Comparison of ENCODE assay signal across 9 cellular contexts in genomic region chr7:2760098-2760889, GRCh38.
DNase-seq lines count a peak whose midpoint lies in the region; ATAC-seq and TF ChIP-seq lines count a peak whose summit lies in the region.
"Had no signal": no experiment of that assay in that cellular context is flagged by ENCODE, and none has a peak within 500 bp of the region (broad histone marks: within the 10 kb centered on the region; RNA-seq: fewer than 3 reads in every experiment).

No MANE protein-coding gene starts in this region.

- CTCF ChIA-PET in naive thymus-derived CD4-positive, alpha-beta T cell (lab: Charles Lee), result no interaction called here

- in situ Hi-C loops in SK-MEL-5 (cut with HindIII; ENCODE audit: low pct_unique_long_range_greater_than_20kb, low sequenced_read_pairs), result no loop called here

- H3K36me3 ChIP-seq in esophagus squamous epithelium, result no peaks in the 10 kb centered on the region
- no peaks in the 10 kb centered on the region for H3K36me3 ChIP-seq in naive thymus-derived CD4-positive, alpha-beta T cell (ENCODE audit: control insufficient read depth in 2 of 3, insufficient read depth in 3 of 3, low read length in 3 of 3)

- peaks cover 8 to 45% (median 20%) of the 10 kb centered on the region in 7 donors for H3K4me1 Mint-ChIP-seq in naive thymus-derived CD4-positive, alpha-beta T cell

- DNase-seq in DMS 273 (lab: John Stamatoyannopoulos, UW; ENCODE audit: unreplicated experiment), result peak; percentile 76
- DNase-seq in SK-MEL-5 (ENCODE audit: low read depth, low spot score), result peak; percentile 58
- DNase-seq in esophagus squamous epithelium (lab: John Stamatoyannopoulos, UW), result no peak
- no peak for DNase-seq in naive thymus-derived CD4-positive, alpha-beta T cell
- no peak for DNase-seq in ureter (ENCODE audit: low spot score)
- no peak for DNase-seq in NCI-H1105 (lab: John Stamatoyannopoulos, UW)

- peaks cover 23 to 73% (median 59%) of the 10 kb centered on the region in 3 donors for H3K4me1 ChIP-seq in esophagus squamous epithelium
- H3K4me1 ChIP-seq in naive thymus-derived CD4-positive, alpha-beta T cell (ENCODE audit: control insufficient read depth in 2 of 2, insufficient read depth in 2 of 2, low read length in 2 of 2), result peaks cover 0 to 29% of the 10 kb centered on the region in 2 donors

- 26 to 50% methylated on average over 14 to 16 of the region's 22 CpGs for WGBS in esophagus squamous epithelium, 2 donors

- H3K9me3 Mint-ChIP-seq in naive thymus-derived CD4-positive, alpha-beta T cell, result peaks cover 0 to 13% (median 0%) of the 10 kb centered on the region in 11 donors
- H3K9me3 Mint-ChIP-seq: T-cell had no signal

- ATAC-seq in naive thymus-derived CD4-positive, alpha-beta T cell, result peak; percentile 62
- no peak for ATAC-seq in HG03521 (IDR thresholded peaks at IDR 0.05; ENCODE audit: unreplicated experiment)

- peak overlapping the region in 1 of 10 donors; percentile 35 for H3K4me3 Mint-ChIP-seq in naive thymus-derived CD4-positive, alpha-beta T cell
- H3K4me3 Mint-ChIP-seq: T-cell had no signal

- peak in 2 of 6 experiments; percentile 20 to 32 for TF ChIP-seq CTCF in esophagus squamous epithelium (IDR thresholded peaks at IDR 0.05)

- H3K4me3 ChIP-seq in esophagus squamous epithelium, result peak overlapping the region in 1 of 4 donors; percentile 12
- no peak overlapping the region for H3K4me3 ChIP-seq in naive thymus-derived CD4-positive, alpha-beta T cell (ENCODE audit: low read length)

- peak; percentile 26; the same call in 1 of the 2 replicates for TF ChIP-seq RAD21 in Ishikawa (IDR thresholded peaks at IDR 0.05; ENCODE audit: low read depth)

- no peaks in the 10 kb centered on the region for H3K27me3 ChIP-seq in esophagus squamous epithelium
- H3K27me3 ChIP-seq in naive thymus-derived CD4-positive, alpha-beta T cell (ENCODE audit: control insufficient read depth in 2 of 2, insufficient read depth in 2 of 2, low read length in 2 of 2), result no peaks in the 10 kb centered on the region

- peak in 1 of 4 donors; percentile 4 for TF ChIP-seq POLR2A in esophagus squamous epithelium (IDR thresholded peaks at IDR 0.05)

- H3K27me3 Mint-ChIP-seq in naive thymus-derived CD4-positive, alpha-beta T cell, result no peaks in the 10 kb centered on the region
- H3K27me3 Mint-ChIP-seq: T-cell had no signal

- no peaks in the 10 kb centered on the region for H3K9me3 ChIP-seq in esophagus squamous epithelium
- H3K9me3 ChIP-seq in naive thymus-derived CD4-positive, alpha-beta T cell (ENCODE audit: control insufficient read depth in 2 of 3, low read length in 3 of 3), result no peaks in the 10 kb centered on the region

- H3K27ac ChIP-seq in esophagus squamous epithelium, result peak overlapping the region; percentile 0 to 88 (median 84)
- no peak overlapping the region for H3K27ac ChIP-seq in naive thymus-derived CD4-positive, alpha-beta T cell (ENCODE audit: low read depth, low read length)

- peak overlapping the region in 3 of 9 donors; percentile 15 to 67 (median 44) for H3K27ac Mint-ChIP-seq in naive thymus-derived CD4-positive, alpha-beta T cell

- intact Hi-C loops in esophagus squamous epithelium (cut with DNase I), result no loop called here
- intact Hi-C loops in naive thymus-derived CD4-positive, alpha-beta T cell (cut with micrococcal nuclease), result no loop called here

- TF ChIP-seq EP300 in Ishikawa (IDR thresholded peaks at IDR 0.05; ENCODE audit: borderline replicate concordance), result no peak

- POLR2A ChIA-PET in naive thymus-derived CD4-positive, alpha-beta T cell (lab: Charles Lee), result interaction anchor here (0.6 kb wide), 1 partner anchor 81 kb away, joined by 3 read pairs; no protein-coding TSS in a partner anchor

- H3K36me3 Mint-ChIP-seq in naive thymus-derived CD4-positive, alpha-beta T cell, result peaks cover 7 to 56% (median 34%) of the 10 kb centered on the region in 5 donors

TF ChIP-seq in Ishikawa, 13 proteins besides CTCF, POLR2A, EP300 and RAD21:
- TF ChIP-seq, protein P1, sequence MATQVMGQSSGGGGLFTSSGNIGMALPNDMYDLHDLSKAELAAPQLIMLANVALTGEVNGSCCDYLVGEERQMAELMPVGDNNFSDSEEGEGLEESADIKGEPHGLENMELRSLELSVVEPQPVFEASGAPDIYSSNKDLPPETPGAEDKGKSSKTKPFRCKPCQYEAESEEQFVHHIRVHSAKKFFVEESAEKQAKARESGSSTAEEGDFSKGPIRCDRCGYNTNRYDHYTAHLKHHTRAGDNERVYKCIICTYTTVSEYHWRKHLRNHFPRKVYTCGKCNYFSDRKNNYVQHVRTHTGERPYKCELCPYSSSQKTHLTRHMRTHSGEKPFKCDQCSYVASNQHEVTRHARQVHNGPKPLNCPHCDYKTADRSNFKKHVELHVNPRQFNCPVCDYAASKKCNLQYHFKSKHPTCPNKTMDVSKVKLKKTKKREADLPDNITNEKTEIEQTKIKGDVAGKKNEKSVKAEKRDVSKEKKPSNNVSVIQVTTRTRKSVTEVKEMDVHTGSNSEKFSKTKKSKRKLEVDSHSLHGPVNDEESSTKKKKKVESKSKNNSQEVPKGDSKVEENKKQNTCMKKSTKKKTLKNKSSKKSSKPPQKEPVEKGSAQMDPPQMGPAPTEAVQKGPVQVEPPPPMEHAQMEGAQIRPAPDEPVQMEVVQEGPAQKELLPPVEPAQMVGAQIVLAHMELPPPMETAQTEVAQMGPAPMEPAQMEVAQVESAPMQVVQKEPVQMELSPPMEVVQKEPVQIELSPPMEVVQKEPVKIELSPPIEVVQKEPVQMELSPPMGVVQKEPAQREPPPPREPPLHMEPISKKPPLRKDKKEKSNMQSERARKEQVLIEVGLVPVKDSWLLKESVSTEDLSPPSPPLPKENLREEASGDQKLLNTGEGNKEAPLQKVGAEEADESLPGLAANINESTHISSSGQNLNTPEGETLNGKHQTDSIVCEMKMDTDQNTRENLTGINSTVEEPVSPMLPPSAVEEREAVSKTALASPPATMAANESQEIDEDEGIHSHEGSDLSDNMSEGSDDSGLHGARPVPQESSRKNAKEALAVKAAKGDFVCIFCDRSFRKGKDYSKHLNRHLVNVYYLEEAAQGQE (IDR thresholded peaks at IDR 0.05; ENCODE audit: low read depth), result no peak
- no peak for TF ChIP-seq CEBPB (IDR thresholded peaks at IDR 0.05)
- no peak for TF ChIP-seq TCF12 (IDR thresholded peaks at IDR 0.05; ENCODE audit: low read depth)
- no peak for TF ChIP-seq NFIC (IDR thresholded peaks at IDR 0.05)
- no peak for TF ChIP-seq YY1 (IDR thresholded peaks at IDR 0.05; ENCODE audit: low read depth)

Comparison
In these comparisons a context has a peak if more than half of its experiments do, and no peak if none do; other contexts are left out.
1. DNase-seq: peak in DMS 273 (single experiment) and SK-MEL-5 (single experiment); none in esophagus squamous epithelium (single experiment), naive thymus-derived CD4-positive, alpha-beta T cell (0 of 9), ureter (single experiment) and NCI-H1105 (single experiment).